ENCODE assay signal across 26 cellular contexts in genomic region chr15:52445553-52445952, GRCh38.
DNase-seq lines count a peak whose midpoint lies in the region; ATAC-seq, FAIRE-seq and TF ChIP-seq lines count a peak whose summit lies in the region.
"Had no signal": no experiment of that assay in that cellular context is flagged by ENCODE, and none has a peak within 500 bp of the region (broad histone marks: within the 10 kb centered on the region; RNA-seq: fewer than 3 reads in every experiment).

No MANE protein-coding gene starts in this region.

- no peak for TF ChIP-seq RAD21 in H1 (IDR thresholded peaks at IDR 0.05 in 1 of 2, conservative IDR thresholded peaks at IDR 0.05 in 1 of 2; ENCODE audit: low read depth in 2 of 2, low read length in 2 of 2)

- H3K9ac ChIP-seq in H1 (replicated peaks in 1 of 4; ENCODE audit: extremely low read depth in 1 of 4, low read depth in 3 of 4, low read length in 3 of 4): no peak overlapping the region

- H3K23me2 ChIP-seq in H1 (ENCODE audit: low read depth, low read length): no peaks in the 10 kb centered on the region; the same call in 1 of the 2 replicates

- no peaks in the 10 kb centered on the region for H4K20me1 ChIP-seq in H1 (replicated peaks in 1 of 2; ENCODE audit: control insufficient read depth in 1 of 2, insufficient read depth in 2 of 2, low read length in 2 of 2)

- H2BK12ac ChIP-seq in H1 (ENCODE audit: low read depth, low read length): peak overlapping the region; percentile 71; the same call in 1 of the 2 replicates

- no peak overlapping the region for H2BK120ac ChIP-seq in H1 (replicated peaks; ENCODE audit: low read depth, low read length)

- H3K4me3 ChIP-seq in H1 (ENCODE audit: extremely low read depth in 1 of 4, insufficient read depth in 2 of 4, low read depth in 3 of 4, low read length in 4 of 4) (no peak overlapping the region), neutrophil (ENCODE audit: low read depth in 1 of 2, low read length in 1 of 2) (no peak overlapping the region), upper lobe of right lung (no peak overlapping the region)
- H3K4me3 ChIP-seq: A549, coronary artery, prostate gland had no signal

- no peak overlapping the region for H4K8ac ChIP-seq in H1 (ENCODE audit: extremely low read depth, insufficient read depth, low read length)

- CTCF ChIA-PET in H1 (lab: Charles Lee; ENCODE audit: partially characterized antibody): interaction anchor here (1.3 kb wide), 1 partner anchor 189 kb away, joined by 3 read pairs; no protein-coding TSS in a partner anchor

- H2AK5ac ChIP-seq in H1 (ENCODE audit: low read depth, low read length): peak overlapping the region; percentile 60; the same call in 1 of the 2 replicates

- no peak overlapping the region for H3K27ac ChIP-seq in H1 (ENCODE audit: low read depth, low read length)
- H3K27ac ChIP-seq in neutrophil: peak overlapping the region; percentile 37
- H3K27ac ChIP-seq in upper lobe of right lung: no peak overlapping the region
- H3K27ac ChIP-seq: A549, prostate gland had no signal

- H3K27me3 ChIP-seq in H1 (replicated peaks in 1 of 4; ENCODE audit: control insufficient read depth in 3 of 4, extremely low read depth in 1 of 4, insufficient read depth in 3 of 4, low read length in 3 of 4) (no peaks in the 10 kb centered on the region), neutrophil (no peaks in the 10 kb centered on the region), upper lobe of right lung (no peaks in the 10 kb centered on the region)

- H3K4me1 ChIP-seq in H1 (replicated peaks in 1 of 4; ENCODE audit: control insufficient read depth in 3 of 4, insufficient read depth in 4 of 4, low read length in 3 of 4) (peaks cover 0 to 4% (median 3%) of the 10 kb centered on the region in 4 experiments; a peak in 3 of 7 replicates), neutrophil (ENCODE audit: control insufficient read depth in 1 of 2, insufficient read depth in 1 of 2, low read depth in 1 of 2, low read length in 1 of 2) (peaks cover 0 to 25% of the 10 kb centered on the region in 2 experiments), upper lobe of right lung (peaks cover 9% of the 10 kb centered on the region)
- H3K4me1 ChIP-seq: prostate gland had no signal

- no peaks in the 10 kb centered on the region for H3K79me2 ChIP-seq in H1 (ENCODE audit: control insufficient read depth in 1 of 2, insufficient read depth in 2 of 2, low read length in 2 of 2)

- H4K91ac ChIP-seq in H1 (replicated peaks; ENCODE audit: insufficient read length, low read length): no peak overlapping the region

- H2AFZ ChIP-seq in H1 (ENCODE audit: low read length): no peak overlapping the region

- no peak overlapping the region for H3K56ac ChIP-seq in H1 (replicated peaks; ENCODE audit: insufficient read length, low read depth, low read length)

- no peak for DNase-seq in Right ventricle myocardium inferior (ENCODE audit: missing footprints)
- DNase-seq in cardiac septum (ENCODE audit: low spot score): no peak
- DNase-seq in H1 (ENCODE audit: low read depth in 1 of 2, low spot score in 2 of 2): no peak
- no peak for DNase-seq in upper lobe of right lung
- DNase-seq in RPMI8226: no peak
- no peak for DNase-seq in cerebellar nuclear complex (lab: John Stamatoyannopoulos, UW)
- DNase-seq: activated CD4-positive, alpha-beta T cell treated with anti-CD3 and anti-CD28 coated beads for 36 hours; activated T-cell treated with anti-CD3 and anti-CD28 coated beads for 4 hours; aorta; CD8-positive, alpha-beta T cell; effector memory CD8-positive, alpha-beta T cell; islet precursor cell; KG1; MM.1S; naive B cell; NCI-H1417; NCI-H2029 treated with DMSO at 0.1 percent for 48 hours; NCI-H524 treated with DMSO at 0.1 percent for 48 hours; SIG-M5; stimulated activated naive CD4-positive, alpha-beta T cell had no signal

- H3K23ac ChIP-seq in H1 (ENCODE audit: insufficient read length): no peak overlapping the region

- peak overlapping the region; percentile 38; the same call in 1 of the 2 replicates for H3K18ac ChIP-seq in H1 (ENCODE audit: extremely low read depth, low read length)

- ATAC-seq in Right ventricle myocardium inferior (peak; percentile 25), upper lobe of right lung (peak; percentile 61), GM18870 (IDR thresholded peaks at IDR 0.05; ENCODE audit: unreplicated experiment) (no peak)
- ATAC-seq: A549; activated CD4-positive, alpha-beta T cell treated with anti-CD3 and anti-CD28 coated beads for 36 hours; CD8-positive, alpha-beta T cell; effector memory CD8-positive, alpha-beta T cell; Panc1 had no signal

- H3K4ac ChIP-seq in H1 (replicated peaks; ENCODE audit: insufficient read length, low read depth, low read length): peak overlapping the region; percentile 60

- intact Hi-C loops in Right ventricle myocardium inferior (cut with DNase I) (no loop called here), cardiac septum (cut with DNase I) (no loop called here), upper lobe of right lung (cut with DNase I) (no loop called here)

- no peak overlapping the region for H4K5ac ChIP-seq in H1 (ENCODE audit: insufficient read length, low read depth, low read length)

- POLR2A ChIA-PET in H1 (lab: Charles Lee; ENCODE audit: partially characterized antibody): interaction anchor here (1.0 to 1.6 kb wide), 2 partner anchors 18 to 21 kb away, joined by 3 read pairs; no protein-coding TSS in a partner anchor

- TF ChIP-seq POLR2A in H1 (IDR thresholded peaks at IDR 0.05; ENCODE audit: control extremely low read depth in 1 of 2, low read depth in 2 of 2, low read length in 2 of 2): no peak

- H3K36me3 ChIP-seq in H1 (ENCODE audit: control insufficient read depth in 2 of 4, insufficient read depth in 4 of 4, low read length in 3 of 4) (0 out of 8 replicates have a peak, but pooled peaks cover 0 to 6% (median 0%) of the 10 kb centered on the region in 4 experiments), neutrophil (no peaks in the 10 kb centered on the region), upper lobe of right lung (no peaks in the 10 kb centered on the region)
- H3K36me3 ChIP-seq: prostate gland had no signal

- H3K9me3 ChIP-seq in H1 (ENCODE audit: insufficient read depth in 2 of 2, low read depth in 1 of 2, low read length in 1 of 2) (peaks cover 16 to 17% of the 10 kb centered on the region in 2 experiments), neutrophil (no peaks in the 10 kb centered on the region), upper lobe of right lung (no peaks in the 10 kb centered on the region)
- H3K9me3 ChIP-seq: A549, prostate gland had no signal

- TF ChIP-seq CTCF in H1 (IDR thresholded peaks at IDR 0.05; ENCODE audit: control extremely low read depth in 1 of 3, insufficient read depth in 1 of 3, low read depth in 1 of 3, low read length in 3 of 3): no peak
- no peak for TF ChIP-seq CTCF in neutrophil (IDR thresholded peaks at IDR 0.05)
- no peak for TF ChIP-seq CTCF in upper lobe of right lung (IDR thresholded peaks at IDR 0.05)

- no peak for TF ChIP-seq EP300 in H1 (IDR thresholded peaks at IDR 0.05; ENCODE audit: borderline replicate concordance in 1 of 2, low read depth in 2 of 2, low read length in 2 of 2)

- no peak for FAIRE-seq in H1 (lab: Jason Lieb, UNC)
- FAIRE-seq: A549 had no signal

- H3K79me1 ChIP-seq in H1 (ENCODE audit: low read depth, low read length): no peaks in the 10 kb centered on the region

- no peak overlapping the region; a peak in 1 of 4 replicates for H3K4me2 ChIP-seq in H1 (ENCODE audit: insufficient read depth in 1 of 2, low read depth in 2 of 2, low read length in 2 of 2)
- H3K4me2 ChIP-seq: A549 had no signal

- no peak overlapping the region for H2BK20ac ChIP-seq in H1 (ENCODE audit: low read length)

- no peak overlapping the region for H3K14ac ChIP-seq in H1 (ENCODE audit: insufficient read length)

- H2BK5ac ChIP-seq in H1 (ENCODE audit: low read depth, low read length): peak overlapping the region; percentile 60; the same call in 1 of the 2 replicates

- 93% methylated on average over 7 of the region's 7 CpGs; no CpG with 5 or more reads in 1 of the 2 experiments for WGBS in H1 (ENCODE audit: extremely low coverage in 1 of 2, insufficient coverage in 1 of 2, insufficient read length in 1 of 2, insufficient replicate concordance in 2 of 2, low coverage in 1 of 2, low lambda C conversion rate in 2 of 2, missing lambda C conversion rate in 1 of 2), 2 experiments

- no peak overlapping the region for H2BK15ac ChIP-seq in H1 (ENCODE audit: low read length)

TF ChIP-seq in H1, 55 proteins besides CTCF, POLR2A, EP300 and RAD21:
- no peak for TF ChIP-seq TBP (IDR thresholded peaks at IDR 0.05; ENCODE audit: low read depth, low read length)
- TF ChIP-seq RFX5 (IDR thresholded peaks at IDR 0.05; ENCODE audit: borderline replicate concordance, low read depth, low read length): no peak
- no peak for TF ChIP-seq CHD2 (IDR thresholded peaks at IDR 0.05; ENCODE audit: low read length)
- no peak for TF ChIP-seq GTF2F1 (IDR thresholded peaks at IDR 0.05; ENCODE audit: borderline replicate concordance, low read depth, low read length)
- no peak for TF ChIP-seq CEBPB (IDR thresholded peaks at IDR 0.05; ENCODE audit: low read depth, low read length)
- TF ChIP-seq BRCA1 (IDR thresholded peaks at IDR 0.05; ENCODE audit: low read depth, low read length): no peak
- no peak for TF ChIP-seq HDAC2 (IDR thresholded peaks at IDR 0.05; ENCODE audit: borderline replicate concordance in 1 of 2, low read depth in 2 of 2, low read length in 2 of 2)
- TF ChIP-seq ZNF274 (IDR thresholded peaks at IDR 0.05; ENCODE audit: borderline replicate concordance, extremely low read depth, low read length): no peak
